In the genomic region with DNA sequence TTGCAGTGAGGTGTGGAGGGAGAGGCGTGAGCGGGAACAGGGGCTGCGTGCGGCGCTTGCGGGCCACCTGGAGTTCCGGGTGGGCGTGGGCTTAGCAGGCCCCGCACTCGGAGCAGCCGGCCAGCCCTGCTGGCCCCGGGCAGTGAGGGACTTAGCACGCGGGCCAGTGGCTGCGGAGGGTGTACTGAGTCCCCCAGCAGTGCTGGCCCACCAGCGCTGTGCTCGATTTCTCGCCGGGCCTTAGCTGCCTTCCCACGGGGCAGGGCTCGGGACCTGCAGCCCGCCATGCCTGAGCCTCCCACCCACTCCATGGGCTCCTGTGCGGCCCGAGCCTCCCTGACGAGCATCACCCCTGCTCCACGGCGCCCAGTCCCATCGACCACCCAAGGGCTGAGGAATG, we compare ENCODE assay signal across 3 cellular contexts. TPM values are rescaled to one million over a fixed set of nuclear protein-coding genes. Genes with fewer than 3 reads are reported as not detected.
"Had no signal": no experiment of that assay in that cellular context is flagged by ENCODE, and none has a peak within 500 bp of the region (broad histone marks: within the 10 kb centered on the region; RNA-seq: fewer than 3 reads in every experiment).

No MANE protein-coding gene starts in this region.

RNA-seq across cellular contexts. Expression of gene CCDC38, which starts 26.7 kb away (rescaled TPM):
- total RNA-seq: LHCN-M2, M059J, MCF 10A had no signal

RNA-seq across cellular contexts. Expression of gene HAL, which starts 27.0 kb away (rescaled TPM):
- total RNA-seq: M059J had no signal
